14 cellular contexts compared by ENCODE assay signal in the genomic region with DNA sequence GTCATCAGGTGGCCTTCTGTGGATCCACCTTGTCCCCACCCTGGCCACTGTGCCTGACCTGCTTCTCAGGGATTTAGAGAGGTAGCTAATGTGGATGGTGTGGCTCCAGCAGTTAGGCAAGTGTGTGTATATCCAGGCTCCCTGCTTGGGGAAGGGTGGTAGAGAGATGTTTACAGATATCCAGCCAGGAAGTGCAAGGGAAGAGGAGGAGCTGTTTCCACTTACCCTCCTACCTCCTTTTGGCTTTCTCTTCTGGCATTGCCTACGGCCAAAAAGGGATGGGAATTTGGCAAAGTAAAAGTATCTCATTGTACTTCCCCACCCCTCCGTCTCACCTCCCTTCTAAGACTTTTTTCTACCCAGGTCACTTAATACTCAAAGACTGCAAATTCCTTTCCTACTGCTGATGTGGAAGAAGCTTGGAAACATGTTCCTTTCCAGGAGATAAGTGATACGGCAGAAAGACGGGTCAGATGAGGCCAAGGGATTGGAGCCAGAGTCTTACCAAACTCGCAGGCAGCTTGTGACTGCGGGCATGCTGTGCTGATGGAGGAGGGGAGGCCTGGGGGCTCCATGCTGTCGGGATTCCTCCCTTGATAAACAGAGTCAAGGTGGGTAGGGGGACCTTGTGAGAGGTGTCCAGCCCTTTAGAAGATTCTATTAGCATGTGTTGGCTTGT.
A peak's percentile ranks its signal among the peaks of the same experiment; 100 is the strongest.
DNase-seq lines count a peak whose midpoint lies in the region; ATAC-seq, FAIRE-seq and TF ChIP-seq lines count a peak whose summit lies in the region.
"Had no signal": no experiment of that assay in that cellular context is flagged by ENCODE, and none has a peak within 500 bp of the region (broad histone marks: within the 10 kb centered on the region; RNA-seq: fewer than 3 reads in every experiment).

No MANE protein-coding gene starts in this region.

- H3K27ac ChIP-seq in GM23338 (ENCODE audit: low read depth) = no peak overlapping the region
- H3K27ac ChIP-seq in kidney (ENCODE audit: low read depth in 2 of 2, low read length in 2 of 2) = peak overlapping the region; percentile 64 to 83
- peak overlapping the region in 4 of 5 donors; percentile 13 to 36 (median 28) for H3K27ac ChIP-seq in stomach
- H3K27ac ChIP-seq: cardiac muscle cell had no signal

- POLR2A ChIA-PET in MCF 10A (lab: Yijun Ruan, JAX) = interaction anchor here (0.6 to 1.6 kb wide), 7 partner anchors 10 to 427 kb away, joined by 3 to 10 read pairs (median 3); no protein-coding TSS in a partner anchor

- CTCF ChIA-PET in MCF 10A (lab: Yijun Ruan, JAX) = interaction anchor here (0.7 to 0.9 kb wide), 3 partner anchors 21 to 694 kb away, joined by 3 to 4 read pairs (median 4); no protein-coding TSS in a partner anchor

- no peak overlapping the region for H2AFZ ChIP-seq in GM23338

- DNase-seq in GM23338 (ENCODE audit: low spot score) (no peak), MCF 10A (ENCODE audit: unreplicated experiment) (peak; percentile 35), kidney (no peak), stomach (no peak), globus pallidus (ENCODE audit: low spot score) (no peak), occipital lobe (lab: John Stamatoyannopoulos, UW) (no peak), DMS153 treated with DMSO at 0.1 percent for 48 hours (lab: John Stamatoyannopoulos, UW; ENCODE audit: unreplicated experiment) (no peak), iPS-NIHi7 (ENCODE audit: extremely low spot score) (no peak)
- DNase-seq: glutamatergic neuron; naive thymus-derived CD4-positive, alpha-beta T cell; substantia nigra had no signal

- WGBS in stomach, 5 donors = 52 to 66% (median 63%) methylated on average over 7 of the region's 7 CpGs

- H3K4me1 ChIP-seq in GM23338 (ENCODE audit: insufficient read depth) = no peaks in the 10 kb centered on the region; the same call in 1 of the 2 replicates
- H3K4me1 ChIP-seq in kidney (ENCODE audit: control insufficient read depth in 1 of 2, insufficient read depth in 1 of 2, low read depth in 1 of 2, low read length in 2 of 2) = peaks cover 9 to 13% of the 10 kb centered on the region in 2 donors
- H3K4me1 ChIP-seq in stomach = no peaks in the 10 kb centered on the region

- H3K4me3 ChIP-seq in GM23338 (no peak overlapping the region), kidney (ENCODE audit: low read length in 2 of 2) (peak overlapping the region; percentile 5 to 32), stomach (no peak overlapping the region)
- H3K4me3 ChIP-seq: cardiac muscle cell had no signal

- no TSS peak for BruUV-seq in MCF 10A (replicated peaks; lab: Mats Ljungman, UMichigan)

- peaks cover 13% of the 10 kb centered on the region; the same call in 1 of the 3 replicates for H3K9me3 Mint-ChIP-seq in GM23338
- H3K9me3 Mint-ChIP-seq in MCF 10A (ENCODE audit: unreplicated experiment) = no peaks in the 10 kb centered on the region

- H3K4me3 Mint-ChIP-seq in GM23338 = no peak overlapping the region
- peak overlapping the region; percentile 73 for H3K4me3 Mint-ChIP-seq in MCF 10A (ENCODE audit: unreplicated experiment)
- H3K4me3 Mint-ChIP-seq: T-helper 2 cell treated with Interferon-gamma antibody and Interleukin-4, amounts not matched to agents 5 μg/mL and 100 μg/mL, for 36 hours had no signal

- H3K79me2 ChIP-seq in GM23338 (replicated peaks; ENCODE audit: insufficient read depth) = peaks cover 28% of the 10 kb centered on the region

- H3K36me3 ChIP-seq in GM23338 (ENCODE audit: insufficient read depth) = peaks cover 6% of the 10 kb centered on the region; the same call in 1 of the 2 replicates
- no peaks in the 10 kb centered on the region for H3K36me3 ChIP-seq in kidney (ENCODE audit: control insufficient read depth in 1 of 2, insufficient read depth in 2 of 2, low read length in 2 of 2)
- no peaks in the 10 kb centered on the region for H3K36me3 ChIP-seq in stomach
- H3K36me3 ChIP-seq: cardiac muscle cell had no signal

- H3K9ac ChIP-seq in kidney (ENCODE audit: low read length in 2 of 2) = peak overlapping the region in 1 of 2 donors; percentile 10

- H3K27ac Mint-ChIP-seq in GM23338 (no peak overlapping the region), MCF 10A (ENCODE audit: low read depth, unreplicated experiment) (peak overlapping the region; percentile 88)
- H3K27ac Mint-ChIP-seq: T-helper 2 cell treated with Interferon-gamma antibody and Interleukin-4, amounts not matched to agents 5 μg/mL and 100 μg/mL, for 36 hours had no signal

- H3K4me1 Mint-ChIP-seq in GM23338 = peaks cover 20% of the 10 kb centered on the region
- H3K4me1 Mint-ChIP-seq in MCF 10A (ENCODE audit: insufficient read depth, unreplicated experiment) = peaks cover 10% of the 10 kb centered on the region

- intact Hi-C loops in MCF 10A (cut with micrococcal nuclease) = loop anchor here (10.0 kb wide), 1 partner anchor 449 kb away; the partner anchor contains the start of gene SOX4
- intact Hi-C loops in kidney (cut with DNase I) = no loop called here
- intact Hi-C loops in stomach (cut with DNase I; ENCODE audit: low total_unique reads) = no loop called here

- FAIRE-seq in kidney (lab: Jason Lieb, UNC) = no peak
- FAIRE-seq: GM18507 had no signal

- no peak for TF ChIP-seq EP300 in stomach (IDR thresholded peaks at IDR 0.05)

- no peak for TF ChIP-seq CTCF in GM23338 (conservative IDR thresholded peaks at IDR 0.05; ENCODE audit: low read depth in 2 of 2)
- TF ChIP-seq CTCF in MCF 10A (IDR thresholded peaks at IDR 0.05; ENCODE audit: unreplicated experiment) = no peak
- TF ChIP-seq CTCF in kidney (IDR thresholded peaks at IDR 0.05; ENCODE audit: borderline replicate concordance, extremely low read depth, insufficient read depth) = no peak
- TF ChIP-seq CTCF in stomach (IDR thresholded peaks at IDR 0.05) = no peak

- TF ChIP-seq POLR2A in stomach (IDR thresholded peaks at IDR 0.05) = no peak

- H3K9me2 ChIP-seq in GM23338 (ENCODE audit: insufficient read depth) = peaks cover 3% of the 10 kb centered on the region; the same call in 1 of the 2 replicates

- H4K20me1 ChIP-seq in GM23338 (replicated peaks; ENCODE audit: insufficient read depth) = no peaks in the 10 kb centered on the region

- no peak overlapping the region for H3K4me2 ChIP-seq in GM23338

- H3K36me3 Mint-ChIP-seq in GM23338 (ENCODE audit: low read depth) = peaks cover 37% of the 10 kb centered on the region
- no peaks in the 10 kb centered on the region for H3K36me3 Mint-ChIP-seq in MCF 10A (ENCODE audit: insufficient read depth, unreplicated experiment)

- H3K27me3 Mint-ChIP-seq in GM23338 (ENCODE audit: insufficient read depth, low read depth, poor library complexity) (no peaks in the 10 kb centered on the region), MCF 10A (ENCODE audit: insufficient read depth, unreplicated experiment) (no peaks in the 10 kb centered on the region)

- H3F3A ChIP-seq in GM23338 (replicated peaks; ENCODE audit: low read depth) = no peaks in the 10 kb centered on the region

- no peaks in the 10 kb centered on the region for H3K9me3 ChIP-seq in kidney (ENCODE audit: control insufficient read depth in 1 of 2, low read length in 2 of 2)
- H3K9me3 ChIP-seq in stomach = peaks cover 0 to 16% (median 0%) of the 10 kb centered on the region in 4 donors

- ATAC-seq in GM23338 = peak; percentile 25; the same call in 1 of the 3 replicates
- ATAC-seq: naive thymus-derived CD4-positive, alpha-beta T cell had no signal

- no peaks in the 10 kb centered on the region for H3K27me3 ChIP-seq in GM23338 (ENCODE audit: insufficient read depth)
- H3K27me3 ChIP-seq in stomach = no peaks in the 10 kb centered on the region
- H3K27me3 ChIP-seq: cardiac muscle cell had no signal

TF ChIP-seq in GM23338, 12 proteins besides CTCF, POLR2A, EP300 and RAD21 (continues in another document):
- TF ChIP-seq ZNF114 (CRISPR knock-in tag; IDR thresholded peaks at IDR 0.05) = no peak
- no peak for TF ChIP-seq ZNF331 (CRISPR knock-in tag; IDR thresholded peaks at IDR 0.05; ENCODE audit: low read depth)
- TF ChIP-seq POLR2AphosphoS5 (IDR thresholded peaks at IDR 0.05; ENCODE audit: low read depth) = no peak
- no peak for TF ChIP-seq ETS1 (IDR thresholded peaks at IDR 0.05)
- no peak for TF ChIP-seq EZH2phosphoT487 (IDR thresholded peaks at IDR 0.05; ENCODE audit: unreplicated experiment)
- TF ChIP-seq JUNB (IDR thresholded peaks at IDR 0.05; ENCODE audit: unreplicated experiment) = no peak

Comparison
In these comparisons a context has a peak if more than half of its experiments do, and no peak if none do; other contexts are left out.
1. H3K4me3 ChIP-seq: peak in kidney (2 of 2); none in GM23338 (single experiment) and stomach (0 of 4).